ENCODE assay signal across 1 cellular context in the genomic region with DNA sequence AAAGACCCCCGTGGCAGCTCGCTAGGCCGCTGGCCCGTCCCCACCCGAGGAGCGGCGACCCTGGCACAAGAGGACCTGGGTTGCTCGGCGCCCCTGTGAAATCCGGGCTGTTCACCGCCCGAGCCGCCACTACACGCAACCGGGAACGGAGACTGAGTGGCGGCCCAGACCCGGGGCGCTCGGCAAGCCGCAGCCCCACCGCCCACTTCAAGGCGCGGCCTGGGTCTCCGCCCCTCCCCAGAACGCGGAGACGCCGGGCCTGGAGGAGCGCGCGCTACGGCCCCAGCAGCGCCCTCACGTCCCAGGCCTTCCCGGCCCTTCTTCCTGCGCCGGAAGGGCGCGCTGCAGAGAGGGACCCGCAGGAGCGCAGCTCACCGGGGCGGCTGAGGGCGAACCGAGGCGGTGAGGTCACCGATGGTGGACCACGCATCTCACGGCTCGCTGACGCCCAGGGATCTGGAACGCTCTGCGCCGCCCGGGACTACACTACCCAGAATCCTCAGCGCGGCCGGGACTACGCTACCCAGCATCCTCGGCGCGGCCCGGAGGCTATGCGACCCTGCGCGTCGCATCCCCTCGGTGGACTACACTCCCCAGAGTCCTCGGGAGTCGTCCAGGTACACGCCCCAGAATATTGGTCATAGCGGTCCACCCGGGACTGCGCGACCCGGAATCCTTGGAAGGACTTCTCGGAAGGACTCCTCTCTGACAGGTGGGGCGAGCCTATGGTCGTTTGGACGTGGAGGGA.
TF ChIP-seq lines count a peak whose summit lies in the region.

Gene ZNF337 (minus strand): TSS at position 470 of the 748 bp plus-strand sequence. CDS start 10,436 bp downstream, outside the sequence.

TF ChIP-seq in HepG2, 621 proteins besides CTCF, POLR2A, EP300 and RAD21 (continued from another document and continues in another):
- no peak; the same call in 1 of the 2 replicates for TF ChIP-seq ZNF234 (CRISPR knock-in tag; conservative IDR thresholded peaks at IDR 0.05)
- TF ChIP-seq ZSCAN22 (CRISPR knock-in tag; IDR thresholded peaks at IDR 0.05): no peak
- peak; percentile 99 for TF ChIP-seq BORCS8-MEF2B (CRISPR knock-in tag; IDR thresholded peaks at IDR 0.05)
- TF ChIP-seq ZC3H4 (CRISPR knock-in tag; IDR thresholded peaks at IDR 0.05; ENCODE audit: borderline replicate concordance): peak; percentile 43; the same call in 1 of the 2 replicates
- peak; percentile 90 for TF ChIP-seq GZF1 (CRISPR knock-in tag; IDR thresholded peaks at IDR 0.05)
- peak; percentile 99 for TF ChIP-seq ZSCAN21 (CRISPR knock-in tag; IDR thresholded peaks at IDR 0.05; ENCODE audit: borderline replicate concordance)
- TF ChIP-seq ZNF432 (CRISPR knock-in tag; IDR thresholded peaks at IDR 0.05; ENCODE audit: borderline replicate concordance): no peak
- peak; percentile 80; the same call in 1 of the 2 replicates for TF ChIP-seq ZBTB8A (CRISPR knock-in tag; IDR thresholded peaks at IDR 0.05; ENCODE audit: borderline replicate concordance, low read depth)
- TF ChIP-seq SALL1 (CRISPR knock-in tag; IDR thresholded peaks at IDR 0.05): peak; percentile 98
- TF ChIP-seq RARA (CRISPR knock-in tag; IDR thresholded peaks at IDR 0.05): peak; percentile 73
- TF ChIP-seq ZNF44 (CRISPR knock-in tag; IDR thresholded peaks at IDR 0.05): peak; percentile 96
- TF ChIP-seq DNMT1 (CRISPR knock-in tag; IDR thresholded peaks at IDR 0.05): no peak; the same call in 1 of the 2 replicates
- TF ChIP-seq PHB2 (IDR thresholded peaks at IDR 0.05; ENCODE audit: partially characterized antibody): no peak
- peak; percentile 98 for TF ChIP-seq DMAP1 (CRISPR knock-in tag; IDR thresholded peaks at IDR 0.05)
- no peak; the same call in 1 of the 2 replicates for TF ChIP-seq NR3C1 (CRISPR knock-in tag; IDR thresholded peaks at IDR 0.05)
- TF ChIP-seq GABPA (IDR thresholded peaks at IDR 0.05; ENCODE audit: low read depth, low read length): peak; percentile 77
- TF ChIP-seq GABPA (CRISPR knock-in tag; IDR thresholded peaks at IDR 0.05; ENCODE audit: low read depth): peak; percentile 94
- peak; percentile 77 for TF ChIP-seq FOXA3 (CRISPR knock-in tag; IDR thresholded peaks at IDR 0.05)
- TF ChIP-seq ZKSCAN8 (CRISPR knock-in tag; IDR thresholded peaks at IDR 0.05; ENCODE audit: borderline replicate concordance): peak; percentile 83; the same call in 1 of the 2 replicates
- peak; percentile 80; the same call in 1 of the 2 replicates for TF ChIP-seq ZNF557 (CRISPR knock-in tag; IDR thresholded peaks at IDR 0.05)
- peak; percentile 81; the same call in 1 of the 2 replicates for TF ChIP-seq MXD4 (CRISPR knock-in tag; IDR thresholded peaks at IDR 0.05)
- peak; percentile 89 for TF ChIP-seq ZBTB46 (CRISPR knock-in tag; IDR thresholded peaks at IDR 0.05; ENCODE audit: borderline replicate concordance)
- TF ChIP-seq, protein P1, sequence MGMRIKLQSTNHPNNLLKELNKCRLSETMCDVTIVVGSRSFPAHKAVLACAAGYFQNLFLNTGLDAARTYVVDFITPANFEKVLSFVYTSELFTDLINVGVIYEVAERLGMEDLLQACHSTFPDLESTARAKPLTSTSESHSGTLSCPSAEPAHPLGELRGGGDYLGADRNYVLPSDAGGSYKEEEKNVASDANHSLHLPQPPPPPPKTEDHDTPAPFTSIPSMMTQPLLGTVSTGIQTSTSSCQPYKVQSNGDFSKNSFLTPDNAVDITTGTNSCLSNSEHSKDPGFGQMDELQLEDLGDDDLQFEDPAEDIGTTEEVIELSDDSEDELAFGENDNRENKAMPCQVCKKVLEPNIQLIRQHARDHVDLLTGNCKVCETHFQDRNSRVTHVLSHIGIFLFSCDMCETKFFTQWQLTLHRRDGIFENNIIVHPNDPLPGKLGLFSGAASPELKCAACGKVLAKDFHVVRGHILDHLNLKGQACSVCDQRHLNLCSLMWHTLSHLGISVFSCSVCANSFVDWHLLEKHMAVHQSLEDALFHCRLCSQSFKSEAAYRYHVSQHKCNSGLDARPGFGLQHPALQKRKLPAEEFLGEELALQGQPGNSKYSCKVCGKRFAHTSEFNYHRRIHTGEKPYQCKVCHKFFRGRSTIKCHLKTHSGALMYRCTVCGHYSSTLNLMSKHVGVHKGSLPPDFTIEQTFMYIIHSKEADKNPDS (CRISPR knock-in tag; IDR thresholded peaks at IDR 0.05): peak; percentile 95
- peak; percentile 93 for TF ChIP-seq PHF20 (CRISPR knock-in tag; IDR thresholded peaks at IDR 0.05)
- peak; percentile 99; the same call in 1 of the 2 replicates for TF ChIP-seq SMAD1 (CRISPR knock-in tag; IDR thresholded peaks at IDR 0.05; ENCODE audit: borderline replicate concordance, low read depth)
- 0 out of 2 replicates have a peak, but pooled peaks have one; percentile 20 for TF ChIP-seq ZNF101 (CRISPR knock-in tag; IDR thresholded peaks at IDR 0.05; ENCODE audit: borderline replicate concordance, low read depth)
- no peak for TF ChIP-seq ZNF75D (CRISPR knock-in tag; IDR thresholded peaks at IDR 0.05; ENCODE audit: borderline replicate concordance)
- TF ChIP-seq GMEB1 (CRISPR knock-in tag; IDR thresholded peaks at IDR 0.05; ENCODE audit: borderline replicate concordance): peak; percentile 99
- no peak for TF ChIP-seq NFE2 (CRISPR knock-in tag; IDR thresholded peaks at IDR 0.05)
- peak; percentile 99 for TF ChIP-seq ZNF580 (CRISPR knock-in tag; IDR thresholded peaks at IDR 0.05; ENCODE audit: borderline replicate concordance, low read depth)
- TF ChIP-seq TIGD3 (CRISPR knock-in tag; IDR thresholded peaks at IDR 0.05; ENCODE audit: borderline replicate concordance): peak; percentile 95; the same call in 1 of the 2 replicates
- TF ChIP-seq TARDBP (CRISPR knock-in tag; IDR thresholded peaks at IDR 0.05): peak; percentile 99
- TF ChIP-seq ZKSCAN5 (CRISPR knock-in tag; IDR thresholded peaks at IDR 0.05): no peak; the same call in none of the 2 replicates
- TF ChIP-seq ZNF124 (CRISPR knock-in tag; IDR thresholded peaks at IDR 0.05): peak; percentile 97; the same call in 1 of the 2 replicates
- peak; percentile 100 for TF ChIP-seq ZNF501 (CRISPR knock-in tag; IDR thresholded peaks at IDR 0.05)
- TF ChIP-seq PAWR (CRISPR knock-in tag; IDR thresholded peaks at IDR 0.05; ENCODE audit: borderline replicate concordance): no peak
- TF ChIP-seq ZNF34 (CRISPR knock-in tag; IDR thresholded peaks at IDR 0.05; ENCODE audit: borderline replicate concordance): no peak; the same call in 1 of the 2 replicates
- no peak; the same call in 1 of the 2 replicates for TF ChIP-seq ZNF841 (CRISPR knock-in tag; IDR thresholded peaks at IDR 0.05; ENCODE audit: borderline replicate concordance)
- TF ChIP-seq CHD4 (IDR thresholded peaks at IDR 0.05; ENCODE audit: borderline replicate concordance, low read length): no peak
- TF ChIP-seq ZHX1 (CRISPR knock-in tag; IDR thresholded peaks at IDR 0.05; ENCODE audit: low read depth): peak; percentile 96
- TF ChIP-seq, protein P2, sequence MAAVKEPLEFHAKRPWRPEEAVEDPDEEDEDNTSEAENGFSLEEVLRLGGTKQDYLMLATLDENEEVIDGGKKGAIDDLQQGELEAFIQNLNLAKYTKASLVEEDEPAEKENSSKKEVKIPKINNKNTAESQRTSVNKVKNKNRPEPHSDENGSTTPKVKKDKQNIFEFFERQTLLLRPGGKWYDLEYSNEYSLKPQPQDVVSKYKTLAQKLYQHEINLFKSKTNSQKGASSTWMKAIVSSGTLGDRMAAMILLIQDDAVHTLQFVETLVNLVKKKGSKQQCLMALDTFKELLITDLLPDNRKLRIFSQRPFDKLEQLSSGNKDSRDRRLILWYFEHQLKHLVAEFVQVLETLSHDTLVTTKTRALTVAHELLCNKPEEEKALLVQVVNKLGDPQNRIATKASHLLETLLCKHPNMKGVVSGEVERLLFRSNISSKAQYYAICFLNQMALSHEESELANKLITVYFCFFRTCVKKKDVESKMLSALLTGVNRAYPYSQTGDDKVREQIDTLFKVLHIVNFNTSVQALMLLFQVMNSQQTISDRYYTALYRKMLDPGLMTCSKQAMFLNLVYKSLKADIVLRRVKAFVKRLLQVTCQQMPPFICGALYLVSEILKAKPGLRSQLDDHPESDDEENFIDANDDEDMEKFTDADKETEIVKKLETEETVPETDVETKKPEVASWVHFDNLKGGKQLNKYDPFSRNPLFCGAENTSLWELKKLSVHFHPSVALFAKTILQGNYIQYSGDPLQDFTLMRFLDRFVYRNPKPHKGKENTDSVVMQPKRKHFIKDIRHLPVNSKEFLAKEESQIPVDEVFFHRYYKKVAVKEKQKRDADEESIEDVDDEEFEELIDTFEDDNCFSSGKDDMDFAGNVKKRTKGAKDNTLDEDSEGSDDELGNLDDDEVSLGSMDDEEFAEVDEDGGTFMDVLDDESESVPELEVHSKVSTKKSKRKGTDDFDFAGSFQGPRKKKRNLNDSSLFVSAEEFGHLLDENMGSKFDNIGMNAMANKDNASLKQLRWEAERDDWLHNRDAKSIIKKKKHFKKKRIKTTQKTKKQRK (IDR thresholded peaks at IDR 0.05; ENCODE audit: low read length): no peak
- TF ChIP-seq, protein P3, sequence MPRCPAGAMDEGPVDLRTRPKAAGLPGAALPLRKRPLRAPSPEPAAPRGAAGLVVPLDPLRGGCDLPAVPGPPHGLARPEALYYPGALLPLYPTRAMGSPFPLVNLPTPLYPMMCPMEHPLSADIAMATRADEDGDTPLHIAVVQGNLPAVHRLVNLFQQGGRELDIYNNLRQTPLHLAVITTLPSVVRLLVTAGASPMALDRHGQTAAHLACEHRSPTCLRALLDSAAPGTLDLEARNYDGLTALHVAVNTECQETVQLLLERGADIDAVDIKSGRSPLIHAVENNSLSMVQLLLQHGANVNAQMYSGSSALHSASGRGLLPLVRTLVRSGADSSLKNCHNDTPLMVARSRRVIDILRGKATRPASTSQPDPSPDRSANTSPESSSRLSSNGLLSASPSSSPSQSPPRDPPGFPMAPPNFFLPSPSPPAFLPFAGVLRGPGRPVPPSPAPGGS (CRISPR knock-in tag; IDR thresholded peaks at IDR 0.05): peak; percentile 99
- TF ChIP-seq ZNF496 (CRISPR knock-in tag; IDR thresholded peaks at IDR 0.05; ENCODE audit: insufficient replicate concordance): no peak
- TF ChIP-seq ISL2 (CRISPR knock-in tag; IDR thresholded peaks at IDR 0.05): peak; percentile 84
- TF ChIP-seq ATM (IDR thresholded peaks at IDR 0.05; ENCODE audit: borderline replicate concordance): no peak
